In the genomic region with DNA sequence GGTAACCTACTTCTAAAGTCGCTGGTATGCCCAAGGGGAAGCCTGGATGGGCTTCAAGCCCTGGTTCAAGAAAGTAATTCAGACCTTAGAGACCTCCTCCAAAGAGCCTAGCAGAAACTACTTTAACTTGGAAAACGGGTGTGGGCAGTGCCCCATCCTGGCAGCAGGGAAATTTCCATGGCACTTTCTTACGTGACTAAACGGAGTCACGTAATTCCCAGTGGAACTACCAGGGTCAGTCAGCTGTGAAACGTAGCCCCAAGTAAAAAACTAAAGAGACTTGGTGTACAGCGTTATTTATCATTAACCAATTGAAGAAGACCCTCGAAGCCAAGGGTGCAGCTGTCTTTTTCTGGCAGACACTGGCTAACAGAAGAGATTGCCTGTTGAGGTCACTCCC, we compare ENCODE assay signal across 18 cellular contexts.
DNase-seq lines count a peak whose midpoint lies in the region; ATAC-seq and TF ChIP-seq lines count a peak whose summit lies in the region.
"Had no signal": no experiment of that assay in that cellular context is flagged by ENCODE, and none has a peak within 500 bp of the region (broad histone marks: within the 10 kb centered on the region; RNA-seq: fewer than 3 reads in every experiment).

No MANE protein-coding gene starts in this region.

- no peaks in the 10 kb centered on the region for H3K36me3 Mint-ChIP-seq in CD14-positive monocyte
- no peaks in the 10 kb centered on the region for H3K36me3 Mint-ChIP-seq in natural killer cell treated with Interleukin-12 subunit alpha and Interleukin-12 subunit beta and Interleukin-15 and Interleukin-18, amount 100 ng/mL, for 72 hours
- H3K36me3 Mint-ChIP-seq: neural progenitor cell had no signal

- no peaks in the 10 kb centered on the region for H3K36me3 ChIP-seq in psoas muscle (ENCODE audit: insufficient read depth in 1 of 2, low read depth in 1 of 2)
- H3K36me3 ChIP-seq: cardiac muscle cell, neural progenitor cell had no signal

- no peaks in the 10 kb centered on the region for H3K9me3 ChIP-seq in psoas muscle

- H3K27ac ChIP-seq in psoas muscle, result no peak overlapping the region
- H3K27ac ChIP-seq: cardiac muscle cell, neural progenitor cell had no signal

- H3K4me3 Mint-ChIP-seq in CD14-positive monocyte, result no peak overlapping the region
- peak overlapping the region; percentile 71 for H3K4me3 Mint-ChIP-seq in natural killer cell treated with Interleukin-12 subunit alpha and Interleukin-12 subunit beta and Interleukin-15 and Interleukin-18, amount 100 ng/mL, for 72 hours
- H3K4me3 Mint-ChIP-seq: activated CD4-positive, alpha-beta T cell treated with anti-CD3 and anti-CD28 coated beads, Interleukin-2, amount 10 ng/mL, durations not matched to agents 24 days and 14 days; neural progenitor cell had no signal

- peak overlapping the region in 5 of 7 donors; percentile 42 to 74 (median 66) for H3K27ac Mint-ChIP-seq in CD14-positive monocyte
- peak overlapping the region; percentile 79 to 96 for H3K27ac Mint-ChIP-seq in natural killer cell treated with Interleukin-12 subunit alpha and Interleukin-12 subunit beta and Interleukin-15 and Interleukin-18, amount 100 ng/mL, for 72 hours
- H3K27ac Mint-ChIP-seq: activated CD4-positive, alpha-beta T cell treated with anti-CD3 and anti-CD28 coated beads, Interleukin-2, amount 10 ng/mL, durations not matched to agents 24 days and 14 days; neural progenitor cell had no signal

- no peaks in the 10 kb centered on the region for H3K27me3 ChIP-seq in psoas muscle (ENCODE audit: insufficient read depth in 3 of 3, low read length in 2 of 3)
- H3K27me3 ChIP-seq: cardiac muscle cell, neural progenitor cell had no signal

- ATAC-seq in GM19023 (IDR thresholded peaks at IDR 0.05; ENCODE audit: unreplicated experiment), result peak; percentile 3
- no peak for ATAC-seq in natural killer cell treated with Interleukin-12 subunit alpha and Interleukin-12 subunit beta and Interleukin-15 and Interleukin-18, amount 100 ng/mL, for 72 hours
- ATAC-seq in psoas muscle, result no peak

- peaks cover 0 to 2% (median 0%) of the 10 kb centered on the region in 7 donors for H3K9me3 Mint-ChIP-seq in CD14-positive monocyte
- no peaks in the 10 kb centered on the region for H3K9me3 Mint-ChIP-seq in natural killer cell treated with Interleukin-12 subunit alpha and Interleukin-12 subunit beta and Interleukin-15 and Interleukin-18, amount 100 ng/mL, for 72 hours
- H3K9me3 Mint-ChIP-seq: neural progenitor cell had no signal

- H3K4me3 ChIP-seq in psoas muscle, result no peak overlapping the region
- H3K4me3 ChIP-seq: cardiac muscle cell, neural progenitor cell, smooth muscle cell had no signal

- TF ChIP-seq CTCF in CD14-positive monocyte (IDR thresholded peaks at IDR 0.05) (no peak), GM13977 (IDR thresholded peaks at IDR 0.05; ENCODE audit: extremely low read depth, insufficient read depth, missing control alignments) (no peak), psoas muscle (IDR thresholded peaks at IDR 0.05) (no peak)

- intact Hi-C loops in CD14-positive monocyte (cut with micrococcal nuclease), result no loop called here
- intact Hi-C loops in psoas muscle (cut with DNase I), result no loop called here

- H3K4me1 ChIP-seq in psoas muscle, result peaks cover 22% of the 10 kb centered on the region

- H3K27me3 Mint-ChIP-seq in CD14-positive monocyte (ENCODE audit: low read depth in 3 of 3), result no peaks in the 10 kb centered on the region
- no peaks in the 10 kb centered on the region for H3K27me3 Mint-ChIP-seq in natural killer cell treated with Interleukin-12 subunit alpha and Interleukin-12 subunit beta and Interleukin-15 and Interleukin-18, amount 100 ng/mL, for 72 hours

- DNase-seq in CD14-positive monocyte (ENCODE audit: low spot score) (no peak), RPMI7951 (ENCODE audit: low read depth) (peak; percentile 3), GM13977 (ENCODE audit: low spot score) (no peak), psoas muscle (no peak), RKO (ENCODE audit: low spot score) (no peak), NCI-H2029 (lab: John Stamatoyannopoulos, UW) (no peak)
- no peak for DNase-seq in natural killer cell treated with Interleukin-12 subunit alpha and Interleukin-12 subunit beta and Interleukin-15 and Interleukin-18, amount 100 ng/mL, for 72 hours (ENCODE audit: low spot score)
- DNase-seq: activated CD4-positive, alpha-beta T cell treated with anti-CD3 and anti-CD28 coated beads, Interleukin-2, amount 10 ng/mL, durations not matched to agents 24 days and 14 days; activated effector memory CD4-positive, alpha-beta T cell treated with anti-CD3 and anti-CD28 coated beads, Interleukin-2, amount 50 U/mL, for 16 hours; foreskin melanocyte; H7; NCI-H2081; NCI-H510A; SHP77 had no signal

- in situ Hi-C loops in GM13977 (cut with MboI; ENCODE audit: low pct_unique_long_range_greater_than_20kb, low sequenced_read_pairs, unreplicated experiment), result no loop called here

- H3K4me1 Mint-ChIP-seq in CD14-positive monocyte, result peaks cover 22% of the 10 kb centered on the region
- H3K4me1 Mint-ChIP-seq in natural killer cell treated with Interleukin-12 subunit alpha and Interleukin-12 subunit beta and Interleukin-15 and Interleukin-18, amount 100 ng/mL, for 72 hours (ENCODE audit: low read depth in 2 of 2), result peaks cover 28 to 34% of the 10 kb centered on the region in 2 donors

- WGBS in psoas muscle, 3 donors, result 41 to 68% (median 51%) methylated on average over 8 of the region's 8 CpGs
